In the genomic region with DNA sequence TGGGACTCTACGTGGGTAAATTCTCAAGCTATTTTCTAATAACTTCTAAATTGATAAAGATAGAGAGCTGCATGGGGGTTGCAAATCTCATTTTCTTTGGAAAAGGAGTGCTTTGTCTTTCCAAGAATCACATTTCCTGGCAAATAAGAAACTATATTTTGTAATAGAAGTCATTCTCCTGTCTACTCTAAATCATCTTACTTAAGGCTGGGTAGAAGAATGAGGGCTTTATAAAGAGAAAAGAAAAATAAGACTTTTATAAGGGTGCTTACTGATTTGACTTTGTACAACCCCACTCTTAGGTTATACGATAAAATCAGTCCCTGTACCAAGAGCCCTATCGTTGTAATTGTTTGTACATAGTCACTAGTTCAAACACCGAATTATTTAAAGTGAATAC, we compare ENCODE assay signal across 27 cellular contexts. TPM values are rescaled to one million over a fixed set of nuclear protein-coding genes. Genes with fewer than 3 reads are reported as not detected.
"Had no signal": no experiment of that assay in that cellular context is flagged by ENCODE, and none has a peak within 500 bp of the region (broad histone marks: within the 10 kb centered on the region; RNA-seq: fewer than 3 reads in every experiment).

No MANE protein-coding gene starts in this region.

- H3K4me1 ChIP-seq: left lung, lower lobe of right lung, sigmoid colon, spleen, thyroid gland, upper lobe of right lung had no signal

- H3K27me3 ChIP-seq: left lung, ovary, sigmoid colon, spleen, thyroid gland, upper lobe of right lung had no signal

- DNase-seq: hypothalamus; immature natural killer cell; kidney; left colon; left lung; lower lobe of right lung; mammary epithelial cell; mesenchymal stem cell; naive thymus-derived CD8-positive, alpha-beta T cell; nucleus accumbens; ovary; right cardiac atrium; sigmoid colon; small intestine; spleen; stimulated activated CD4-positive, alpha-beta T cell treated with anti-CD3 and anti-CD28 coated beads, Interleukin-2, amount 100 ng/mL, for 48 hours; stimulated activated CD4-positive, alpha-beta T cell treated with anti-CD3 and anti-CD28 coated beads, Interleukin-4, amount 100 ng/mL, for 4 hours; stimulated activated CD8-positive, alpha-beta memory T cell treated with anti-CD3 and anti-CD28 coated beads, Interleukin-4, amount 100 ng/mL, for 48 hours; stimulated activated naive CD4-positive, alpha-beta T cell treated with Interleukin-2 at 50 U/mL for 16 hours; stimulated activated naive CD8-positive, alpha-beta T cell treated with anti-CD3 and anti-CD28 coated beads, Interleukin-15, amount 100 ng/mL, for 72 hours; substantia nigra; thyroid gland; trophoblast cell; upper lobe of right lung had no signal

- ATAC-seq: left colon; left lung; lower lobe of right lung; naive thymus-derived CD8-positive, alpha-beta T cell; right cardiac atrium; stimulated activated memory B cell treated with anti-CD40 and anti-IgM and Interleukin-4, amounts not matched to agents 10 μg/mL and 1 μg/mL and 100 μg/mL, for 72 hours; stimulated activated naive CD8-positive, alpha-beta T cell treated with anti-CD3 and anti-CD28 coated beads, Interleukin-15, amount 100 ng/mL, for 72 hours; upper lobe of right lung had no signal

- H3K27ac ChIP-seq: left lung, lower lobe of right lung, ovary, sigmoid colon, spleen, thyroid gland, upper lobe of right lung had no signal

- H3K36me3 ChIP-seq: left lung, lower lobe of right lung, ovary, sigmoid colon, spleen, thyroid gland, upper lobe of right lung had no signal

- H3K4me3 ChIP-seq: left lung, lower lobe of right lung, ovary, sigmoid colon, spleen, thyroid gland, upper lobe of right lung had no signal

- H3K9me3 ChIP-seq: left lung, lower lobe of right lung, ovary, sigmoid colon, spleen, thyroid gland, upper lobe of right lung had no signal

RNA-seq across cellular contexts. Expression of gene ITGBL1, which starts 14.9 kb away (rescaled TPM):
- total RNA-seq: naive thymus-derived CD8-positive, alpha-beta T cell; neural crest cell; progenitor cell of endocrine pancreas had no signal
- polyA plus RNA-seq: immature natural killer cell; naive thymus-derived CD8-positive, alpha-beta T cell had no signal

RNA-seq across cellular contexts. Expression of gene NALCN, which starts 51.1 kb away (rescaled TPM):
- total RNA-seq: naive thymus-derived CD8-positive, alpha-beta T cell had no signal
- polyA plus RNA-seq: immature natural killer cell; naive thymus-derived CD8-positive, alpha-beta T cell had no signal
